In the genomic region with DNA sequence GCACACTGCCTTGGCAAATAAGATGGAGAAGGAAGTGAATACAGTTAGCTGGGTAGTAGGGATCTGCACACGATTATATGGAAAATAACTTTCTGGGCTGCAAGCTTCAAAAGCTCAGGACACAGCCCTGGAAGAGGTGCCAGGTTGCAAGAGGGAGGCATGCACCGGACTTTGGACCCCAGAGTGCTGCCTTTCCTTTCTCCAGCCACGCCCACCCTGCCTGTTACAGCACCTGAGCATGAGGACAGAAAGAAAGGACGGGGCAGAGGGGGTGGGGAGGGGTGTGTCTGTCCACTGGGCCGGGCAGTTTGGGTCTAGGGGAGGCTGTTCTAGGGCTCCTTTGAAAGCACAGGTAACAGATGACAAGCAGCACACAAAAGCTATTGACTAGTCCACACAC, we compare ENCODE assay signal across 1 cellular context.
TF ChIP-seq lines count a peak whose summit lies in the region.

No MANE protein-coding gene starts in this region.

TF ChIP-seq in HepG2, 621 proteins besides CTCF, POLR2A, EP300 and RAD21 (continued from another document):
- TF ChIP-seq AHR (CRISPR knock-in tag; IDR thresholded peaks at IDR 0.05) (no peak), HNF4G (IDR thresholded peaks at IDR 0.05; ENCODE audit: borderline replicate concordance, low read depth, low read length) (peak; percentile 67), HNF4G (CRISPR knock-in tag; IDR thresholded peaks at IDR 0.05; ENCODE audit: borderline replicate concordance, low read depth) (peak; percentile 48; the same call in 1 of the 2 replicates), SP5 (CRISPR knock-in tag; IDR thresholded peaks at IDR 0.05; ENCODE audit: borderline replicate concordance, low read depth) (peak; percentile 90), NFYC (CRISPR knock-in tag; IDR thresholded peaks at IDR 0.05) (no peak), ZNF605 (CRISPR knock-in tag; IDR thresholded peaks at IDR 0.05) (no peak), ZMYM3 (CRISPR knock-in tag; IDR thresholded peaks at IDR 0.05) (peak; percentile 66), FOXA3 (CRISPR knock-in tag; IDR thresholded peaks at IDR 0.05) (no peak), GATAD2A (CRISPR knock-in tag; IDR thresholded peaks at IDR 0.05) (peak; percentile 18; the same call in 1 of the 2 replicates), ZNF121 (CRISPR knock-in tag; IDR thresholded peaks at IDR 0.05) (0 out of 2 replicates have a peak, but pooled peaks have one; percentile 6)
- TF ChIP-seq, protein P1, sequence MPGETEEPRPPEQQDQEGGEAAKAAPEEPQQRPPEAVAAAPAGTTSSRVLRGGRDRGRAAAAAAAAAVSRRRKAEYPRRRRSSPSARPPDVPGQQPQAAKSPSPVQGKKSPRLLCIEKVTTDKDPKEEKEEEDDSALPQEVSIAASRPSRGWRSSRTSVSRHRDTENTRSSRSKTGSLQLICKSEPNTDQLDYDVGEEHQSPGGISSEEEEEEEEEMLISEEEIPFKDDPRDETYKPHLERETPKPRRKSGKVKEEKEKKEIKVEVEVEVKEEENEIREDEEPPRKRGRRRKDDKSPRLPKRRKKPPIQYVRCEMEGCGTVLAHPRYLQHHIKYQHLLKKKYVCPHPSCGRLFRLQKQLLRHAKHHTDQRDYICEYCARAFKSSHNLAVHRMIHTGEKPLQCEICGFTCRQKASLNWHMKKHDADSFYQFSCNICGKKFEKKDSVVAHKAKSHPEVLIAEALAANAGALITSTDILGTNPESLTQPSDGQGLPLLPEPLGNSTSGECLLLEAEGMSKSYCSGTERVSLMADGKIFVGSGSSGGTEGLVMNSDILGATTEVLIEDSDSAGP (CRISPR knock-in tag; IDR thresholded peaks at IDR 0.05; ENCODE audit: borderline replicate concordance), result 0 out of 2 replicates have a peak, but pooled peaks have one; percentile 26
- TF ChIP-seq, protein P2, sequence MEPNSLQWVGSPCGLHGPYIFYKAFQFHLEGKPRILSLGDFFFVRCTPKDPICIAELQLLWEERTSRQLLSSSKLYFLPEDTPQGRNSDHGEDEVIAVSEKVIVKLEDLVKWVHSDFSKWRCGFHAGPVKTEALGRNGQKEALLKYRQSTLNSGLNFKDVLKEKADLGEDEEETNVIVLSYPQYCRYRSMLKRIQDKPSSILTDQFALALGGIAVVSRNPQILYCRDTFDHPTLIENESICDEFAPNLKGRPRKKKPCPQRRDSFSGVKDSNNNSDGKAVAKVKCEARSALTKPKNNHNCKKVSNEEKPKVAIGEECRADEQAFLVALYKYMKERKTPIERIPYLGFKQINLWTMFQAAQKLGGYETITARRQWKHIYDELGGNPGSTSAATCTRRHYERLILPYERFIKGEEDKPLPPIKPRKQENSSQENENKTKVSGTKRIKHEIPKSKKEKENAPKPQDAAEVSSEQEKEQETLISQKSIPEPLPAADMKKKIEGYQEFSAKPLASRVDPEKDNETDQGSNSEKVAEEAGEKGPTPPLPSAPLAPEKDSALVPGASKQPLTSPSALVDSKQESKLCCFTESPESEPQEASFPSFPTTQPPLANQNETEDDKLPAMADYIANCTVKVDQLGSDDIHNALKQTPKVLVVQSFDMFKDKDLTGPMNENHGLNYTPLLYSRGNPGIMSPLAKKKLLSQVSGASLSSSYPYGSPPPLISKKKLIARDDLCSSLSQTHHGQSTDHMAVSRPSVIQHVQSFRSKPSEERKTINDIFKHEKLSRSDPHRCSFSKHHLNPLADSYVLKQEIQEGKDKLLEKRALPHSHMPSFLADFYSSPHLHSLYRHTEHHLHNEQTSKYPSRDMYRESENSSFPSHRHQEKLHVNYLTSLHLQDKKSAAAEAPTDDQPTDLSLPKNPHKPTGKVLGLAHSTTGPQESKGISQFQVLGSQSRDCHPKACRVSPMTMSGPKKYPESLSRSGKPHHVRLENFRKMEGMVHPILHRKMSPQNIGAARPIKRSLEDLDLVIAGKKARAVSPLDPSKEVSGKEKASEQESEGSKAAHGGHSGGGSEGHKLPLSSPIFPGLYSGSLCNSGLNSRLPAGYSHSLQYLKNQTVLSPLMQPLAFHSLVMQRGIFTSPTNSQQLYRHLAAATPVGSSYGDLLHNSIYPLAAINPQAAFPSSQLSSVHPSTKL (CRISPR knock-in tag; IDR thresholded peaks at IDR 0.05), result peak; percentile 27; the same call in 1 of the 2 replicates
- TF ChIP-seq, protein P3, sequence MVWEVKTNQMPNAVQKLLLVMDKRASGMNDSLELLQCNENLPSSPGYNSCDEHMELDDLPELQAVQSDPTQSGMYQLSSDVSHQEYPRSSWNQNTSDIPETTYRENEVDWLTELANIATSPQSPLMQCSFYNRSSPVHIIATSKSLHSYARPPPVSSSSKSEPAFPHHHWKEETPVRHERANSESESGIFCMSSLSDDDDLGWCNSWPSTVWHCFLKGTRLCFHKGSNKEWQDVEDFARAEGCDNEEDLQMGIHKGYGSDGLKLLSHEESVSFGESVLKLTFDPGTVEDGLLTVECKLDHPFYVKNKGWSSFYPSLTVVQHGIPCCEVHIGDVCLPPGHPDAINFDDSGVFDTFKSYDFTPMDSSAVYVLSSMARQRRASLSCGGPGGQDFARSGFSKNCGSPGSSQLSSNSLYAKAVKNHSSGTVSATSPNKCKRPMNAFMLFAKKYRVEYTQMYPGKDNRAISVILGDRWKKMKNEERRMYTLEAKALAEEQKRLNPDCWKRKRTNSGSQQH (CRISPR knock-in tag; IDR thresholded peaks at IDR 0.05; ENCODE audit: low read depth), result no peak
